In genomic region chr5:161301586-161301985, GRCh38 we compare ENCODE assay signal across 30 cellular contexts.
"Had no signal": no experiment of that assay in that cellular context is flagged by ENCODE, and none has a peak within 500 bp of the region (broad histone marks: within the 10 kb centered on the region; RNA-seq: fewer than 3 reads in every experiment).

No MANE protein-coding gene starts in this region.

- H3K4me2 ChIP-seq: PC-9 had no signal

- H3K27me3 ChIP-seq: MG63, SJCRH30 had no signal

- H3K36me3 Mint-ChIP-seq: T-cell had no signal

- H3K36me3 ChIP-seq: MG63, SJCRH30 had no signal

- H3K27ac Mint-ChIP-seq: T-cell had no signal

- H3K27ac ChIP-seq: PC-9, RWPE1, SJCRH30, SK-N-MC had no signal

- H2AFZ ChIP-seq: PC-9 had no signal

- H3K4me1 Mint-ChIP-seq: T-cell had no signal

- H3K4me3 ChIP-seq: MG63, PC-9, SJCRH30, SK-N-MC had no signal

- ATAC-seq: Panc1, Right ventricle myocardium inferior, SK-N-SH treated with all-trans-retinoic acid at 6 μM for 48 hours, T-cell had no signal

- H3K9me3 ChIP-seq: MG63, SJCRH30 had no signal

- DNase-seq: Kasumi-1, MG63, NCI-H1048, NCI-H1092 treated with DMSO at 0.1 percent for 48 hours, NCI-H1105 treated with DMSO at 0.1 percent for 48 hours, NCI-H1417, NCI-H1436, NCI-H146, NCI-H1694, NCI-H187, NCI-H2029, NCI-H2081, NCI-H2171 treated with DMSO at 0.1 percent for 48 hours, NCI-H2227 treated with DMSO at 0.1 percent for 48 hours, NCI-H345, NCI-H510A, NCI-H526, NCI-H69, NCI-H748 treated with DMSO at 0.1 percent for 48 hours, NCI-H82, PC-9, SHP77, SIG-M5, SJCRH30, T-cell had no signal

- H3K4me3 Mint-ChIP-seq: T-cell had no signal

- H3K27me3 Mint-ChIP-seq: T-cell had no signal
